ENCODE assay signal across 9 cellular contexts in the genomic region with DNA sequence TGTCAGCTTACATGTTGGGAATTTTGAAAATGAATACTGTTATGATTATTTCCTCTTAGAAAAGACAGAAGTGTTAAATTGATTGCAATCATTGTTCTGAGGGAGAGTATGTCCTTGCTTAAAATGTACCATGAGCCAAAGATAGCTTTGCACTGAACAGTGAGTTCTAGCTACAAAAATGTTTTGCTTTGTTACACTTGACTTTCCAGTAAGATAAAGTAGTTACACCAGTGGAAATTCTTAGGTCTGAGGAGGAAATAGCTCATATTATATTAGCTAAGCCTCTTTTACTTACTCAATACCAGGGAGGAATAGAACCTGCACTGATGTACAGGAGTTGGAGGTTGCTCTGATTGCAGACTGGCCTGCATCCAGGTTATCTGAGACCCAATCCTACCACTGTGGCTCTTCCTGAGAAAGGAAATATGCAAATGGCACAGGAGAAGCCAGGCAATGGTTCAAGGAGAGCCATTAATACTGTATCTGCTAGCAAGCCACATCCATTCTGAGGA.
"Had no signal": no experiment of that assay in that cellular context is flagged by ENCODE, and none has a peak within 500 bp of the region (broad histone marks: within the 10 kb centered on the region; RNA-seq: fewer than 3 reads in every experiment).

No MANE protein-coding gene starts in this region.

- H3K27ac ChIP-seq: parathyroid adenoma, SJSA1 had no signal

- DNase-seq: activated CD4-positive, alpha-beta T cell treated with anti-CD3 and anti-CD28 coated beads for 4 hours; activated CD8-positive, alpha-beta T cell treated with anti-CD3 and anti-CD28 coated beads, Interleukin-2, amount 10 ng/mL, durations not matched to agents 7 days and 5 days; activated naive CD4-positive, alpha-beta T cell treated with anti-CD3 and anti-CD28 coated beads, Interleukin-2, amount 10 ng/mL, durations not matched to agents 7 days and 5 days; effector CD4-positive, alpha-beta T cell; stimulated activated CD4-positive, alpha-beta T cell treated with anti-CD3 and anti-CD28 coated beads, Interleukin-15, amount 100 ng/mL, for 24 hours; stimulated activated CD4-positive, alpha-beta T cell treated with anti-CD3 and anti-CD28 coated beads, Interleukin-4, amount 100 ng/mL, for 4 hours; T1000 had no signal

- H3K9me3 ChIP-seq: SJSA1 had no signal

- H3K27me3 ChIP-seq: SJSA1 had no signal

- H3K4me3 ChIP-seq: SJSA1 had no signal

- H3K4me1 ChIP-seq: parathyroid adenoma, SJSA1 had no signal

- ATAC-seq: activated CD8-positive, alpha-beta T cell treated with anti-CD3 and anti-CD28 coated beads, Interleukin-2, amount 10 ng/mL, durations not matched to agents 7 days and 5 days had no signal
